Comparison of ENCODE assay signal across 8 cellular contexts in genomic region chr1:23777979-23778814, GRCh38. TPM values are rescaled to one million over a fixed set of nuclear protein-coding genes. Genes with fewer than 3 reads are reported as not detected.
A peak's percentile ranks its signal among the peaks of the same experiment; 100 is the strongest.
DNase-seq lines count a peak whose midpoint lies in the region; ATAC-seq and TF ChIP-seq lines count a peak whose summit lies in the region.

Gene PITHD1, plus strand, starts transcription at chr1:23778418. Its CDS starts 98 bp downstream, at chr1:23778516.

- H3K36me3 ChIP-seq in psoas muscle (ENCODE audit: insufficient read depth in 1 of 2, low read depth in 1 of 2) (peaks cover 5 to 34% of the 10 kb centered on the region in 2 donors), urinary bladder (ENCODE audit: insufficient read depth) (no peaks in the 10 kb centered on the region)

- TF ChIP-seq CTCF in GM12865 (IDR thresholded peaks at IDR 0.05; ENCODE audit: insufficient read depth, low read depth, low read length, missing control alignments): no peak
- no peak for TF ChIP-seq CTCF in psoas muscle (IDR thresholded peaks at IDR 0.05)

- H3K27ac ChIP-seq in psoas muscle: peak within 1 kb of the TSS; percentile 92
- peak within 1 kb of the TSS; percentile 94 for H3K27ac ChIP-seq in urinary bladder (ENCODE audit: low read depth)

- intact Hi-C loops in left ventricle myocardium superior (cut with micrococcal nuclease) (no loop called here), psoas muscle (cut with DNase I) (loop anchor here in 1 of 2 donors (5.0 kb wide), 1 partner anchor 139 kb away; no protein-coding TSS in a partner anchor)

- peaks cover 33% of the 10 kb centered on the region for H3K4me1 ChIP-seq in psoas muscle
- H3K4me1 ChIP-seq in urinary bladder (ENCODE audit: insufficient read depth): no peaks in the 10 kb centered on the region

- H3K27ac Mint-ChIP-seq in T-helper 17 cell: peak within 1 kb of the TSS; percentile 84

- DNase-seq in GM12865 (ENCODE audit: low read depth): peak; percentile 93
- DNase-seq in NCI-H187 treated with DMSO at 0.1 percent for 48 hours (lab: John Stamatoyannopoulos, UW): peak; percentile 13
- peak; percentile 72 to 80 (median 77) for DNase-seq in T-helper 17 cell
- DNase-seq in amniotic stem cell (lab: John Stamatoyannopoulos, UW): peak; percentile 64
- peak; percentile 89 for DNase-seq in left ventricle myocardium superior
- DNase-seq in psoas muscle: peak; percentile 81 to 91

- H3K4me3 Mint-ChIP-seq in T-helper 17 cell: peak within 1 kb of the TSS; percentile 89

- H3K36me3 Mint-ChIP-seq in T-helper 17 cell (ENCODE audit: low read depth): no peaks in the 10 kb centered on the region

- peaks cover 15% of the 10 kb centered on the region for H3K4me1 Mint-ChIP-seq in T-helper 17 cell

- H3K4me3 ChIP-seq in GM12865 (ENCODE audit: low read depth, low read length): peak within 1 kb of the TSS; percentile 94
- peak within 1 kb of the TSS; percentile 78 for H3K4me3 ChIP-seq in psoas muscle
- peak within 1 kb of the TSS; percentile 91 for H3K4me3 ChIP-seq in urinary bladder (ENCODE audit: low read depth, low read length)

- 0 to 1% (median 0%) methylated on average over 76 to 89 of the region's 91 CpGs for WGBS in psoas muscle, 3 donors
- under 1% methylated on average over 89 of the region's 91 CpGs for WGBS in urinary bladder

- ATAC-seq in HG02852 (IDR thresholded peaks at IDR 0.05; ENCODE audit: unreplicated experiment) (peak; percentile 70), T-helper 17 cell (peak; percentile 88), left ventricle myocardium superior (peak; percentile 87), psoas muscle (peak; percentile 88 to 93 (median 92))

- H3K9me3 ChIP-seq in T-helper 17 cell (ENCODE audit: control insufficient read depth, low read length, poor library complexity, severe bottlenecking): no peaks in the 10 kb centered on the region
- H3K9me3 ChIP-seq in psoas muscle: no peaks in the 10 kb centered on the region

- no peaks in the 10 kb centered on the region for H3K27me3 Mint-ChIP-seq in T-helper 17 cell

- H3K27me3 ChIP-seq in psoas muscle (ENCODE audit: insufficient read depth in 3 of 3, low read length in 2 of 3): no peaks in the 10 kb centered on the region

RNA-seq across cellular contexts. Expression of gene PITHD1, which starts in this region (rescaled TPM):
- 10 to 100 TPM; 67.8 to 80.6 TPM for total RNA-seq in T-helper 17 cell
- 44.7 TPM for total RNA-seq in left ventricle myocardium superior
- total RNA-seq in psoas muscle: 10 to 100 TPM; 53.4 to 72.1 (median 63.4) TPM
- 100 to 1,000 TPM in 2 of 3 donors, 10 to 100 TPM in 1; 45.2 to 162 (median 116) TPM for polyA plus RNA-seq in psoas muscle
- 43.6 TPM for total RNA-seq in urinary bladder
- polyA plus RNA-seq in urinary bladder: 49.2 TPM

Comparison
In these comparisons a context has a peak if more than half of its experiments do, and no peak if none do; other contexts are left out.
1. Peak in every context shown above with its lines: DNase-seq, ATAC-seq, H3K4me3 ChIP-seq and H3K27ac ChIP-seq.
2. DNase-seq: peak in every context shown above with its lines; median percentile 93 in GM12865; 89 in left ventricle myocardium superior; 86 in psoas muscle; 77 in T-helper 17 cell; 64 in amniotic stem cell; 13 in NCI-H187 treated with DMSO at 0.1 percent for 48 hours.